In the genomic region with DNA sequence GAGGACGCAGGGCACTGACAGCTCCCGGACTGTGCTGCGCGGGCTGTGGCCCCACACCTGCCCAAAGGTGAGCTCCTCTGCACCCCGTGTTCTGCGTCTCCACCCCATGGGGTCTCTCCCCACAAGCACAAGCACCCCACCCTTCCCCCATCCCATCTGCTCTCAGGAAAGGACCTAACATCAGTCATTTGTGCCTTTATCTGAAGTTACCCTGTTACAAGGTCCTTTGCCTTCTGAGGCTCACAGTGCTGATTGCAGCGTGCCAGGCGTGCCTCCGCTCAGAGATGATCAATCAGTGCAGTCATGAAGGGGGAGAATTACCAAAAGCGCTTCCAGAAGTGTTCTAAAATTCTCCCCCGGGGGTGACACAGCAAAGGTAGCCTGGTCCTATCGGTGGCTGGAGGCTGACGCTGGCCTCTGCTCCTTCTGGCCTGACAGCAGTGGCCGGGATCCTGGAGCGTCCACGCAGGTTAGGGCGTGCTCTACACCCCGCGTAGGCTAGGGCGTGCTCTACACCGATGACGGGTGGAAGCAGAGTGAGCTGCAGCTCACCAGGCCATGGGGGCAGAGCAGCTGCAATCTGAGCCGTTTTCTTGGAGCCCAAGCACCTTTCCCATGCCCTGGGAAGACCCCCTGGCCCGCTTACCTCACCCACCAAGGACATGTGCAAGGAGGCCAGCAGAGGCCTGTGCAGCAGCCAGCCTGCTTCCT, we compare ENCODE assay signal across 1 cellular context.
TF ChIP-seq lines count a peak whose summit lies in the region.

No MANE protein-coding gene starts in this region.

TF ChIP-seq in H1, 55 proteins besides CTCF, POLR2A, EP300 and RAD21 (continued from another document):
- TF ChIP-seq RNF2 (IDR thresholded peaks at IDR 0.05; ENCODE audit: borderline replicate concordance, low read depth, low read length, missing control alignments, poor library complexity, severe bottlenecking) = no peak
- TF ChIP-seq MAX (IDR thresholded peaks at IDR 0.05) = 0 out of 2 replicates have a peak, but pooled peaks have one; percentile 5
- no peak for TF ChIP-seq CEBPB (IDR thresholded peaks at IDR 0.05; ENCODE audit: low read depth, low read length)
- TF ChIP-seq CREB1 (IDR thresholded peaks at IDR 0.05) = no peak
